In genomic region chr3:23877324-23877980, GRCh38 we compare ENCODE assay signal across 9 cellular contexts. TPM values are rescaled to one million over a fixed set of nuclear protein-coding genes. Genes with fewer than 3 reads are reported as not detected.
DNase-seq lines count a peak whose midpoint lies in the region; TF ChIP-seq lines count a peak whose summit lies in the region.
"Had no signal": no experiment of that assay in that cellular context is flagged by ENCODE, and none has a peak within 500 bp of the region (broad histone marks: within the 10 kb centered on the region; RNA-seq: fewer than 3 reads in every experiment).

No MANE protein-coding gene starts in this region.

- H3K9me3 ChIP-seq in SJSA1 (replicated peaks): no peaks in the 10 kb centered on the region

- in situ Hi-C loops in GM13976 (cut with MboI; ENCODE audit: low sequenced_read_pairs, unreplicated experiment): loop anchor here (25.0 kb wide), 1 partner anchor 360 kb away; no protein-coding TSS in a partner anchor

- H3K4me3 ChIP-seq in SJSA1 (no peak overlapping the region), fibroblast of villous mesenchyme (ENCODE audit: low read depth, low read length) (no peak overlapping the region)

- TF ChIP-seq CTCF in fibroblast of villous mesenchyme (IDR thresholded peaks at IDR 0.05; ENCODE audit: insufficient read depth, low read depth, low read length): no peak
- TF ChIP-seq CTCF in GM13976 (IDR thresholded peaks at IDR 0.05; ENCODE audit: borderline replicate concordance, control extremely low read depth, extremely low read depth, insufficient read depth, missing control alignments): no peak

- H3K27me3 ChIP-seq in SJSA1 (replicated peaks): no peaks in the 10 kb centered on the region

- DNase-seq in DMS 273 (lab: John Stamatoyannopoulos, UW; ENCODE audit: unreplicated experiment) (peak; percentile 13), DMS 273 treated with DMSO at 0.1 percent for 48 hours (lab: John Stamatoyannopoulos, UW) (no peak), SJSA1 (ENCODE audit: low read depth in 1 of 2, low spot score in 2 of 2) (peak; percentile 18 to 47), fibroblast of villous mesenchyme (ENCODE audit: low read depth) (peak; percentile 81), stromal cell of bone marrow (ENCODE audit: low read depth) (peak; percentile 66), GM13976 (ENCODE audit: low spot score) (no peak), UCSD-AML1 (lab: John Stamatoyannopoulos, UW; ENCODE audit: unreplicated experiment) (no peak), NCI-H187 treated with DMSO at 0.1 percent for 48 hours (lab: John Stamatoyannopoulos, UW) (no peak)

- H3K4me1 ChIP-seq in SJSA1 (replicated peaks): peaks cover 17% of the 10 kb centered on the region

- H3K36me3 ChIP-seq in SJSA1: peaks cover 5% of the 10 kb centered on the region; the same call in 1 of the 2 replicates

- no peak overlapping the region for H3K27ac ChIP-seq in SJSA1
- H3K27ac ChIP-seq: 22Rv1 had no signal

RNA-seq across cellular contexts. Expression of gene NKIRAS1, which starts 39.3 kb away (rescaled TPM):
- 10.2 and 18.1 TPM in 2 replicates for total RNA-seq in SJSA1 (2014; rRNA removed; shearing (Covaris generic))
- 13.9 and 28.1 TPM in 2 replicates for total RNA-seq in fibroblast of villous mesenchyme

RNA-seq across cellular contexts. Expression of gene RPL15, which starts 39.5 kb away (rescaled TPM):
- 846 and 1,877 TPM in 2 replicates for total RNA-seq in SJSA1 (2014; rRNA removed; shearing (Covaris generic))
- total RNA-seq in fibroblast of villous mesenchyme: 1,700 and 1,935 TPM in 2 replicates

Comparison
In these comparisons a context has a peak if more than half of its experiments do, and no peak if none do; other contexts are left out.
1. DNase-seq: peak in DMS 273 (single experiment), SJSA1 (2 of 2), fibroblast of villous mesenchyme (single experiment) and stromal cell of bone marrow (single experiment); none in DMS 273 treated with DMSO at 0.1 percent for 48 hours (single experiment), GM13976 (single experiment), UCSD-AML1 (single experiment) and NCI-H187 treated with DMSO at 0.1 percent for 48 hours (single experiment).